ENCODE assay signal across 11 cellular contexts in genomic region chr6:162728706-162729105, GRCh38. TPM values are rescaled to one million over a fixed set of nuclear protein-coding genes. Genes with fewer than 3 reads are reported as not detected.
DNase-seq lines count a peak whose midpoint lies in the region; ATAC-seq and TF ChIP-seq lines count a peak whose summit lies in the region.
"Had no signal": no experiment of that assay in that cellular context is flagged by ENCODE, and none has a peak within 500 bp of the region (broad histone marks: within the 10 kb centered on the region; RNA-seq: fewer than 3 reads in every experiment).

No MANE protein-coding gene starts in this region.

- H3K9me3 ChIP-seq in SK-N-SH (no peaks in the 10 kb centered on the region; the same call in 1 of the 2 replicates), mucosa of stomach (ENCODE audit: control insufficient read depth, low read length) (no peaks in the 10 kb centered on the region)

- peaks cover 4 to 6% of the 10 kb centered on the region in 2 experiments; a peak in 3 of 4 replicates for H3K4me1 ChIP-seq in SK-N-SH (ENCODE audit: control insufficient read depth in 1 of 2, insufficient read depth in 2 of 2, low read depth in 1 of 2, low read length in 1 of 2)
- peaks cover 21% of the 10 kb centered on the region for H3K4me1 ChIP-seq in mucosa of stomach (ENCODE audit: control insufficient read depth, insufficient read depth, low read length)

- H3F3A ChIP-seq in SK-N-SH (replicated peaks; ENCODE audit: insufficient read depth), result no peaks in the 10 kb centered on the region

- TF ChIP-seq EP300 in SK-N-SH (IDR thresholded peaks at IDR 0.05; ENCODE audit: borderline replicate concordance in 1 of 2, low read depth in 1 of 2, low read length in 1 of 2), result no peak

- no peaks in the 10 kb centered on the region for H3K36me3 Mint-ChIP-seq in brain
- no peaks in the 10 kb centered on the region for H3K36me3 Mint-ChIP-seq in stimulated activated naive B cell treated with anti-CD40 and anti-IgM and Interleukin-4, amounts not matched to agents 10 μg/mL and 1 μg/mL and 100 μg/mL, for 72 hours
- H3K36me3 Mint-ChIP-seq: activated CD8-positive, alpha-beta memory T cell treated with anti-CD3 and anti-CD28 coated beads, Interleukin-2, amount 10 ng/mL, durations not matched to agents 7 days and 5 days had no signal

- POLR2A ChIA-PET in SK-N-SH (lab: Yijun Ruan, JAX), result interaction anchor here (0.7 to 1.3 kb wide), 2 partner anchors 7 to 260 kb away, joined by 3 to 4 read pairs; no protein-coding TSS in a partner anchor

- no peaks in the 10 kb centered on the region for H3K79me2 ChIP-seq in SK-N-SH (ENCODE audit: insufficient read depth)

- H3K27ac Mint-ChIP-seq in brain, result peak overlapping the region; percentile 88 to 98 (median 97)
- peak overlapping the region; percentile 91 for H3K27ac Mint-ChIP-seq in stimulated activated naive B cell treated with anti-CD40 and anti-IgM and Interleukin-4, amounts not matched to agents 10 μg/mL and 1 μg/mL and 100 μg/mL, for 72 hours

- no peak overlapping the region for H3K9ac ChIP-seq in SK-N-SH
- H3K9ac ChIP-seq in mucosa of stomach (ENCODE audit: low read length), result peak overlapping the region; percentile 48

- 71% methylated on average over 1 of the region's 1 CpG for WGBS in SK-N-SH (ENCODE audit: low lambda C conversion rate)

- DNase-seq in SK-N-SH, result no peak
- no peak for DNase-seq in stimulated activated naive B cell treated with anti-CD40 and anti-IgM and Interleukin-4, amounts not matched to agents 10 μg/mL and 1 μg/mL and 100 μg/mL, for 72 hours
- no peak for DNase-seq in kidney glomerular epithelial cell (lab: John Stamatoyannopoulos, UW)
- DNase-seq: activated CD8-positive, alpha-beta memory T cell treated with anti-CD3 and anti-CD28 coated beads, Interleukin-2, amount 10 ng/mL, durations not matched to agents 7 days and 5 days; NCI-H1930 had no signal

- H3K27ac ChIP-seq in SK-N-SH (ENCODE audit: low read depth in 2 of 2, low read length in 1 of 2), result peak overlapping the region in 1 of 2 experiments; percentile 77; a peak in 2 of 4 replicates

- H3K9me3 Mint-ChIP-seq in brain, result peaks cover 0 to 8% (median 4%) of the 10 kb centered on the region in 5 experiments
- peaks cover 0 to 3% of the 10 kb centered on the region in 2 donors for H3K9me3 Mint-ChIP-seq in stimulated activated naive B cell treated with anti-CD40 and anti-IgM and Interleukin-4, amounts not matched to agents 10 μg/mL and 1 μg/mL and 100 μg/mL, for 72 hours

- peaks cover 9% of the 10 kb centered on the region for H3K27me3 Mint-ChIP-seq in brain
- H3K27me3 Mint-ChIP-seq in stimulated activated naive B cell treated with anti-CD40 and anti-IgM and Interleukin-4, amounts not matched to agents 10 μg/mL and 1 μg/mL and 100 μg/mL, for 72 hours, result no peaks in the 10 kb centered on the region

- H3K4me2 ChIP-seq in SK-N-SH, result peak overlapping the region; percentile 88; the same call in 1 of the 2 replicates

- H3K9me2 ChIP-seq in SK-N-SH, result no peaks in the 10 kb centered on the region

- peak overlapping the region; percentile 85 to 98 (median 88) for H3K4me3 Mint-ChIP-seq in brain
- H3K4me3 Mint-ChIP-seq in stimulated activated naive B cell treated with anti-CD40 and anti-IgM and Interleukin-4, amounts not matched to agents 10 μg/mL and 1 μg/mL and 100 μg/mL, for 72 hours, result no peak overlapping the region

- CTCF ChIA-PET in SK-N-SH (lab: Yijun Ruan, JAX), result interaction anchor here (0.6 to 1.4 kb wide), 6 partner anchors 11 to 224 kb away, joined by 3 to 6 read pairs (median 4); no protein-coding TSS in a partner anchor

- peak overlapping the region; percentile 88; the same call in 1 of the 2 replicates for H2AFZ ChIP-seq in SK-N-SH (ENCODE audit: low read depth)

- H4K20me1 ChIP-seq in SK-N-SH (ENCODE audit: insufficient read depth), result no peaks in the 10 kb centered on the region

- H3K27me3 ChIP-seq in SK-N-SH (ENCODE audit: insufficient read depth) (no peaks in the 10 kb centered on the region), mucosa of stomach (ENCODE audit: control insufficient read depth, insufficient read depth, low read length) (no peaks in the 10 kb centered on the region)

- peaks cover 58% of the 10 kb centered on the region for H3K4me1 Mint-ChIP-seq in brain
- peaks cover 3 to 15% of the 10 kb centered on the region in 2 donors for H3K4me1 Mint-ChIP-seq in stimulated activated naive B cell treated with anti-CD40 and anti-IgM and Interleukin-4, amounts not matched to agents 10 μg/mL and 1 μg/mL and 100 μg/mL, for 72 hours

- H3K36me3 ChIP-seq in SK-N-SH (replicated peaks in 1 of 2; ENCODE audit: control insufficient read depth in 1 of 2, insufficient read depth in 2 of 2, low read length in 1 of 2) (no peaks in the 10 kb centered on the region), mucosa of stomach (ENCODE audit: control insufficient read depth, insufficient read depth, low read length) (no peaks in the 10 kb centered on the region)

- H3K4me3 ChIP-seq in SK-N-SH (ENCODE audit: low read depth in 2 of 2, low read length in 1 of 2) (no peak overlapping the region; a peak in 1 of 4 replicates), mucosa of stomach (ENCODE audit: low read length) (no peak overlapping the region)
- H3K4me3 ChIP-seq: GM12878 had no signal

- TF ChIP-seq RAD21 in SK-N-SH (IDR thresholded peaks at IDR 0.05; ENCODE audit: low read length), result no peak

- no peak for TF ChIP-seq CTCF in SK-N-SH (IDR thresholded peaks at IDR 0.05)
- TF ChIP-seq CTCF in brain (conservative IDR thresholded peaks at IDR 0.05), result no peak

- ATAC-seq in SK-N-SH treated with all-trans-retinoic acid at 6 μM for 48 hours (no peak), GM21367 (IDR thresholded peaks at IDR 0.05; ENCODE audit: unreplicated experiment) (no peak), GM21529 (IDR thresholded peaks at IDR 0.05; ENCODE audit: unreplicated experiment) (no peak)
- no peak for ATAC-seq in stimulated activated naive B cell treated with anti-CD40 and anti-IgM and Interleukin-4, amounts not matched to agents 10 μg/mL and 1 μg/mL and 100 μg/mL, for 72 hours (replicated peaks)
- ATAC-seq: GM12878 had no signal

TF ChIP-seq in SK-N-SH, 30 proteins besides CTCF, POLR2A, EP300 and RAD21:
- TF ChIP-seq FOXJ3 (CRISPR knock-in tag; IDR thresholded peaks at IDR 0.05), result no peak

TF ChIP-seq in SK-N-SH treated with all-trans-retinoic acid at 6 μM for 48 hours, 23 proteins besides CTCF, POLR2A, EP300 and RAD21 (continues in another document):
- no peak for TF ChIP-seq TOX (CRISPR knock-in tag; IDR thresholded peaks at IDR 0.05; ENCODE audit: borderline replicate concordance)
- no peak for TF ChIP-seq ZNF8 (CRISPR knock-in tag; IDR thresholded peaks at IDR 0.05)
- TF ChIP-seq ISL1 (CRISPR knock-in tag; IDR thresholded peaks at IDR 0.05), result no peak
- no peak for TF ChIP-seq PPARA (CRISPR knock-in tag; IDR thresholded peaks at IDR 0.05; ENCODE audit: borderline replicate concordance)
- TF ChIP-seq PATZ1 (CRISPR knock-in tag; IDR thresholded peaks at IDR 0.05; ENCODE audit: borderline replicate concordance), result no peak
- no peak for TF ChIP-seq ESRRG (CRISPR knock-in tag; IDR thresholded peaks at IDR 0.05)
- TF ChIP-seq, protein P1, sequence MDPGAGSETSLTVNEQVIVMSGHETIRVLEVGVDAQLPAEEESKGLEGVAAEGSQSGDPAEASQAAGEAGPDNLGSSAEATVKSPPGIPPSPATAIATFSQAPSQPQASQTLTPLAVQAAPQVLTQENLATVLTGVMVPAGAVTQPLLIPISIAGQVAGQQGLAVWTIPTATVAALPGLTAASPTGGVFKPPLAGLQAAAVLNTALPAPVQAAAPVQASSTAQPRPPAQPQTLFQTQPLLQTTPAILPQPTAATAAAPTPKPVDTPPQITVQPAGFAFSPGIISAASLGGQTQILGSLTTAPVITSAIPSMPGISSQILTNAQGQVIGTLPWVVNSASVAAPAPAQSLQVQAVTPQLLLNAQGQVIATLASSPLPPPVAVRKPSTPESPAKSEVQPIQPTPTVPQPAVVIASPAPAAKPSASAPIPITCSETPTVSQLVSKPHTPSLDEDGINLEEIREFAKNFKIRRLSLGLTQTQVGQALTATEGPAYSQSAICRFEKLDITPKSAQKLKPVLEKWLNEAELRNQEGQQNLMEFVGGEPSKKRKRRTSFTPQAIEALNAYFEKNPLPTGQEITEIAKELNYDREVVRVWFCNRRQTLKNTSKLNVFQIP (CRISPR knock-in tag; IDR thresholded peaks at IDR 0.05; ENCODE audit: borderline replicate concordance, low read depth), result no peak
- no peak for TF ChIP-seq ZFP3 (CRISPR knock-in tag; IDR thresholded peaks at IDR 0.05)
- TF ChIP-seq OSR1 (CRISPR knock-in tag; IDR thresholded peaks at IDR 0.05), result no peak
- TF ChIP-seq SNAI2 (CRISPR knock-in tag; IDR thresholded peaks at IDR 0.05), result no peak
- no peak for TF ChIP-seq BACH2 (CRISPR knock-in tag; IDR thresholded peaks at IDR 0.05; ENCODE audit: borderline replicate concordance)
- TF ChIP-seq ARNTL (CRISPR knock-in tag; IDR thresholded peaks at IDR 0.05; ENCODE audit: borderline replicate concordance, low read depth), result no peak

RNA-seq across cellular contexts. Expression of gene PACRG, which starts 0.9 kb away (rescaled TPM):
- polyA plus RNA-seq in SK-N-SH (2012; rRNA removed), result 0.52 and 0.56 TPM in 2 replicates
- 0.42 and 0.56 TPM in 2 replicates for polyA plus RNA-seq in SK-N-SH (2012; cell fraction: cytosol; rRNA removed)
- polyA plus RNA-seq in SK-N-SH (2012; cell fraction: nucleus; rRNA removed), result 0.20 and 0.51 TPM in 2 replicates
- 5.0 TPM for polyA plus RNA-seq in brain (ENCODE audit: insufficient read depth, low read depth, low replicate concordance)
- polyA plus RNA-seq: GM12878 had no signal

RNA-seq across cellular contexts. Expression of gene PRKN, which starts 1.1 kb away (rescaled TPM):
- 0.76 and 0.83 TPM in 2 replicates for polyA plus RNA-seq in SK-N-SH (2012; rRNA removed)
- polyA plus RNA-seq in SK-N-SH (2012; cell fraction: cytosol; rRNA removed), result 0.53 and 0.59 TPM in 2 replicates
- 0.68 and 1.2 TPM in 2 replicates for polyA plus RNA-seq in SK-N-SH (2012; cell fraction: nucleus; rRNA removed)
- 1.4 TPM for polyA plus RNA-seq in brain (ENCODE audit: insufficient read depth, low read depth, low replicate concordance)

Comparison
In these comparisons a context has a peak if more than half of its experiments do, and no peak if none do; other contexts are left out.
1. H3K4me3 Mint-ChIP-seq: peak in brain (5 of 5); none in stimulated activated naive B cell treated with anti-CD40 and anti-IgM and Interleukin-4, amounts not matched to agents 10 μg/mL and 1 μg/mL and 100 μg/mL, for 72 hours (0 of 2).